23 cellular contexts compared by ENCODE assay signal in genomic region chr7:50835156-50835555, GRCh38. TPM values are rescaled to one million over a fixed set of nuclear protein-coding genes. Genes with fewer than 3 reads are reported as not detected.
A peak's percentile ranks its signal among the peaks of the same experiment; 100 is the strongest.
DNase-seq lines count a peak whose midpoint lies in the region; ATAC-seq and TF ChIP-seq lines count a peak whose summit lies in the region.
"Had no signal": no experiment of that assay in that cellular context is flagged by ENCODE, and none has a peak within 500 bp of the region (broad histone marks: within the 10 kb centered on the region; RNA-seq: fewer than 3 reads in every experiment).

No MANE protein-coding gene starts in this region.

- no peaks in the 10 kb centered on the region for H3K9me3 ChIP-seq in SK-N-SH
- H3K9me3 ChIP-seq: HAP-1 had no signal

- no peaks in the 10 kb centered on the region for H3K79me2 ChIP-seq in SK-N-SH (ENCODE audit: insufficient read depth)

- peak overlapping the region in 1 of 2 experiments; percentile 84; a peak in 2 of 4 replicates for H3K27ac ChIP-seq in SK-N-SH (ENCODE audit: low read depth in 2 of 2, low read length in 1 of 2)
- H3K27ac ChIP-seq: C4-2B had no signal

- peak overlapping the region; percentile 52 for H3K4me2 ChIP-seq in SK-N-SH
- H3K4me2 ChIP-seq: GM23338 had no signal

- no peak for TF ChIP-seq EP300 in SK-N-SH (IDR thresholded peaks at IDR 0.05; ENCODE audit: borderline replicate concordance in 1 of 2, low read depth in 1 of 2, low read length in 1 of 2)

- CTCF ChIA-PET in SK-N-SH (lab: Yijun Ruan, JAX): no interaction called here

- no peak for ATAC-seq in SK-N-SH treated with all-trans-retinoic acid at 6 μM for 48 hours
- ATAC-seq in HG02642 (IDR thresholded peaks at IDR 0.05; ENCODE audit: poor library complexity, unreplicated experiment): no peak
- ATAC-seq: GM23338 had no signal

- WGBS in SK-N-SH (ENCODE audit: low lambda C conversion rate): 37% methylated on average over 2 of the region's 2 CpGs

- peaks cover 0 to 22% of the 10 kb centered on the region in 2 experiments; a peak in 2 of 4 replicates for H3K4me1 ChIP-seq in SK-N-SH (ENCODE audit: control insufficient read depth in 1 of 2, insufficient read depth in 2 of 2, low read depth in 1 of 2, low read length in 1 of 2)
- H3K4me1 ChIP-seq: HAP-1 had no signal

- H3K9ac ChIP-seq in SK-N-SH: peak overlapping the region; percentile 44; the same call in 1 of the 2 replicates

- H3F3A ChIP-seq in SK-N-SH (replicated peaks; ENCODE audit: insufficient read depth): peaks cover 34% of the 10 kb centered on the region

- H3K9me2 ChIP-seq in SK-N-SH: no peaks in the 10 kb centered on the region

- H3K4me3 ChIP-seq in SK-N-SH (ENCODE audit: low read depth in 2 of 2, low read length in 1 of 2): no peak overlapping the region
- H3K4me3 ChIP-seq in astrocyte of the spinal cord (ENCODE audit: low read depth, low read length): no peak overlapping the region
- H3K4me3 ChIP-seq: GM23338, HAP-1 had no signal

- in situ Hi-C loops in astrocyte of the spinal cord (cut with HindIII; ENCODE audit: low sequenced_read_pairs): no loop called here

- H2AFZ ChIP-seq in SK-N-SH (ENCODE audit: low read depth): peak overlapping the region; percentile 45

- TF ChIP-seq RAD21 in SK-N-SH (IDR thresholded peaks at IDR 0.05; ENCODE audit: low read length): no peak

- no peak for DNase-seq in SK-N-SH
- peak; percentile 32 for DNase-seq in NCI-H226
- DNase-seq in astrocyte of the spinal cord (ENCODE audit: low read depth, low spot score): peak; percentile 10
- no peak for DNase-seq in T1000 (lab: John Stamatoyannopoulos, UW)
- no peak for DNase-seq in GDM1 (lab: John Stamatoyannopoulos, UW)
- DNase-seq: 8988T; CD8-positive, alpha-beta memory T cell; DMS79 treated with DMSO at 0.1 percent for 48 hours; KG1; NCI-H1092 treated with DMSO at 0.1 percent for 48 hours; NCI-H1436 treated with DMSO at 0.1 percent for 48 hours; NCI-H2029; NCI-H2227 treated with DMSO at 0.1 percent for 48 hours; NCI-H510A treated with DMSO at 0.1 percent for 48 hours; NCI-H748 treated with DMSO at 0.1 percent for 48 hours; NK-92 treated with Interleukin-12 subunit alpha and Interleukin-12 subunit beta, amount 100 ng/mL, for 24 hours; Right ventricle myocardium superior; SW 1271 had no signal

- no peaks in the 10 kb centered on the region for H3K27me3 ChIP-seq in SK-N-SH (ENCODE audit: insufficient read depth)

- TF ChIP-seq CTCF in SK-N-SH (IDR thresholded peaks at IDR 0.05) (no peak), astrocyte of the spinal cord (IDR thresholded peaks at IDR 0.05; ENCODE audit: low read depth, low read length) (no peak)

- H3K36me3 ChIP-seq in SK-N-SH (replicated peaks in 1 of 2; ENCODE audit: control insufficient read depth in 1 of 2, insufficient read depth in 2 of 2, low read length in 1 of 2): no peaks in the 10 kb centered on the region
- H3K36me3 ChIP-seq: HAP-1 had no signal

- POLR2A ChIA-PET in SK-N-SH (lab: Yijun Ruan, JAX): no interaction called here

- H4K20me1 ChIP-seq in SK-N-SH (ENCODE audit: insufficient read depth): no peaks in the 10 kb centered on the region

TF ChIP-seq in SK-N-SH, 30 proteins besides CTCF, POLR2A, EP300 and RAD21:
- TF ChIP-seq TAF1 (IDR thresholded peaks at IDR 0.05; ENCODE audit: borderline replicate concordance, low read depth, low read length): no peak
- TF ChIP-seq FOSL2 (IDR thresholded peaks at IDR 0.05; ENCODE audit: borderline replicate concordance, low read depth): peak; percentile 7; the same call in 1 of the 2 replicates
TF ChIP-seq in SK-N-SH: peak in this region for 1.

TF ChIP-seq in SK-N-SH treated with all-trans-retinoic acid at 6 μM for 48 hours, 23 proteins besides CTCF, POLR2A, EP300 and RAD21 (continues in another document):
- no peak for TF ChIP-seq ESRRG (CRISPR knock-in tag; IDR thresholded peaks at IDR 0.05)
- TF ChIP-seq ARNTL (CRISPR knock-in tag; IDR thresholded peaks at IDR 0.05; ENCODE audit: borderline replicate concordance, low read depth): no peak
- TF ChIP-seq ZNF70 (CRISPR knock-in tag; IDR thresholded peaks at IDR 0.05): no peak
- TF ChIP-seq TOX (CRISPR knock-in tag; IDR thresholded peaks at IDR 0.05; ENCODE audit: borderline replicate concordance): no peak
- TF ChIP-seq OSR1 (CRISPR knock-in tag; IDR thresholded peaks at IDR 0.05): no peak
- TF ChIP-seq TSHZ2 (CRISPR knock-in tag; IDR thresholded peaks at IDR 0.05): no peak
- TF ChIP-seq ZNF8 (CRISPR knock-in tag; IDR thresholded peaks at IDR 0.05): no peak
- no peak for TF ChIP-seq ZNF565 (CRISPR knock-in tag; conservative IDR thresholded peaks at IDR 0.05; ENCODE audit: low read depth)
- no peak for TF ChIP-seq SNAI2 (CRISPR knock-in tag; IDR thresholded peaks at IDR 0.05)
- TF ChIP-seq ISL1 (CRISPR knock-in tag; IDR thresholded peaks at IDR 0.05): no peak
- no peak for TF ChIP-seq CSDC2 (CRISPR knock-in tag; IDR thresholded peaks at IDR 0.05)
- no peak for TF ChIP-seq RARB (CRISPR knock-in tag; IDR thresholded peaks at IDR 0.05)
- TF ChIP-seq PPARA (CRISPR knock-in tag; IDR thresholded peaks at IDR 0.05; ENCODE audit: borderline replicate concordance): no peak
- TF ChIP-seq TCF4 (CRISPR knock-in tag; IDR thresholded peaks at IDR 0.05; ENCODE audit: borderline replicate concordance): no peak
- TF ChIP-seq ZFP3 (CRISPR knock-in tag; IDR thresholded peaks at IDR 0.05): no peak
- no peak for TF ChIP-seq CREB5 (CRISPR knock-in tag; IDR thresholded peaks at IDR 0.05; ENCODE audit: low read depth)
- TF ChIP-seq GLIS3 (CRISPR knock-in tag; IDR thresholded peaks at IDR 0.05): no peak
- no peak for TF ChIP-seq ZC3H10 (CRISPR knock-in tag; IDR thresholded peaks at IDR 0.05)
- TF ChIP-seq PATZ1 (CRISPR knock-in tag; IDR thresholded peaks at IDR 0.05; ENCODE audit: borderline replicate concordance): no peak

RNA-seq across cellular contexts. Expression of gene GRB10, which starts 52.5 kb away (rescaled TPM):
- 4.4 and 5.1 TPM in 2 replicates for polyA plus RNA-seq in SK-N-SH (2012; rRNA removed)
- 3.8 and 3.9 TPM in 2 replicates for polyA plus RNA-seq in SK-N-SH (2012; cell fraction: cytosol; rRNA removed)
- polyA plus RNA-seq in SK-N-SH (2012; cell fraction: nucleus; rRNA removed): 15.3 and 16.8 TPM in 2 replicates

Comparison
In these comparisons a context has a peak if more than half of its experiments do, and no peak if none do; other contexts are left out.
1. DNase-seq: peak in NCI-H226 (single experiment) and astrocyte of the spinal cord (single experiment); none in SK-N-SH (single experiment), T1000 (single experiment) and GDM1 (single experiment).